ENCODE assay signal across 33 cellular contexts in genomic region chr4:68780232-68780631, GRCh38. TPM values are rescaled to one million over a fixed set of nuclear protein-coding genes. Genes with fewer than 3 reads are reported as not detected.
"Had no signal": no experiment of that assay in that cellular context is flagged by ENCODE, and none has a peak within 500 bp of the region (broad histone marks: within the 10 kb centered on the region; RNA-seq: fewer than 3 reads in every experiment).

No MANE protein-coding gene starts in this region.

- H3K36me3 ChIP-seq: left lung, lower lobe of right lung, neural progenitor cell, neutrophil, right atrium auricular region, right lobe of liver, stomach, thyroid gland, transverse colon, upper lobe of left lung, vagina had no signal

- H3K4me3 ChIP-seq: hepatocyte, left lung, lower lobe of right lung, neural progenitor cell, right atrium auricular region, right lobe of liver, stomach, testis, thyroid gland, transverse colon, upper lobe of left lung, vagina had no signal

- DNase-seq: islet precursor cell; kidney glomerular epithelial cell; left cardiac atrium; left lung; lower lobe of right lung; mammary epithelial cell; mesenchymal stem cell; naive B cell; natural killer cell; nephron progenitor cell; occipital lobe; right lobe of liver; stimulated activated CD4-positive, alpha-beta T cell treated with anti-CD3 and anti-CD28 coated beads, Interleukin-12 subunit alpha, Interleukin-12 subunit beta, amount 100 ng/mL, for 4 hours; stimulated activated CD4-positive, alpha-beta T cell treated with anti-CD3 and anti-CD28 coated beads, Interleukin-15, amount 100 ng/mL, for 24 hours; stimulated activated CD4-positive, alpha-beta T cell treated with anti-CD3 and anti-CD28 coated beads, Interleukin-2, amount 100 ng/mL, for 24 hours; stimulated activated CD4-positive, alpha-beta T cell treated with anti-CD3 and anti-CD28 coated beads, Interleukin-4, amount 100 ng/mL, for 1 hour; stimulated activated naive B cell treated with anti-CD40 and anti-IgM and Interleukin-4, amounts not matched to agents 10 μg/mL and 1 μg/mL and 100 μg/mL, for 72 hours; stimulated activated naive CD8-positive, alpha-beta T cell treated with anti-CD3 and anti-CD28 coated beads, Interleukin-15, Interleukin-2, amounts not matched to agents 100 U/mL and 50 U/mL, for 24 hours; stomach; testis; thyroid gland; transverse colon; upper lobe of left lung had no signal

- H3K27me3 ChIP-seq: hepatocyte, left lung, neural progenitor cell, neutrophil, right atrium auricular region, right lobe of liver, stomach, testis, thyroid gland, transverse colon, upper lobe of left lung, vagina had no signal

- ATAC-seq: left cardiac atrium; left lung; lower lobe of right lung; natural killer cell; right lobe of liver; stimulated activated naive B cell treated with anti-CD40 and anti-IgM and Interleukin-4, amounts not matched to agents 10 μg/mL and 1 μg/mL and 100 μg/mL, for 72 hours; stimulated activated naive CD8-positive, alpha-beta T cell treated with anti-CD3 and anti-CD28 coated beads, Interleukin-15, Interleukin-2, amounts not matched to agents 100 U/mL and 50 U/mL, for 24 hours had no signal

- H3K9me3 ChIP-seq: neutrophil, right lobe of liver, testis, thyroid gland, vagina had no signal

- H3K27ac ChIP-seq: hepatocyte, left lung, lower lobe of right lung, neural progenitor cell, neutrophil, right atrium auricular region, right lobe of liver, stomach, testis, thyroid gland, transverse colon, upper lobe of left lung, vagina had no signal

- H3K4me1 ChIP-seq: left lung, lower lobe of right lung, neural progenitor cell, right atrium auricular region, right lobe of liver, stomach, testis, thyroid gland, transverse colon, upper lobe of left lung, vagina had no signal

RNA-seq across cellular contexts. Expression of gene UGT2B10, which starts 35.6 kb away (rescaled TPM):
- total RNA-seq: left cardiac atrium, left lung, lower lobe of right lung, mammary epithelial cell, natural killer cell, occipital lobe, osteocyte, progenitor cell of endocrine pancreas, pulmonary artery endothelial cell, renal cortical epithelial cell, right atrium auricular region, testis, thyroid gland, urinary bladder, vagina had no signal
- polyA plus RNA-seq: mammary epithelial cell, stomach had no signal
